ENCODE assay signal across 17 cellular contexts in genomic region chr18:46759885-46760284, GRCh38.
DNase-seq lines count a peak whose midpoint lies in the region.
"Had no signal": no experiment of that assay in that cellular context is flagged by ENCODE, and none has a peak within 500 bp of the region (broad histone marks: within the 10 kb centered on the region; RNA-seq: fewer than 3 reads in every experiment).

No MANE protein-coding gene starts in this region.

- DNase-seq in DMS79 treated with DMSO at 0.1 percent for 48 hours (lab: John Stamatoyannopoulos, UW) = peak; percentile 21
- DNase-seq in DMS79 (lab: John Stamatoyannopoulos, UW) = no peak
- DNase-seq in NCI-H1930 (lab: John Stamatoyannopoulos, UW) = peak; percentile 27 to 58
- DNase-seq in NCI-H774 (lab: John Stamatoyannopoulos, UW) = peak; percentile 36
- DNase-seq in retina = peak; percentile 25
- no peak for DNase-seq in HCEC 1CT
- DNase-seq in HuH-7.5 (ENCODE audit: low spot score) = no peak
- DNase-seq in stimulated activated CD4-positive, alpha-beta T cell treated with anti-CD3 and anti-CD28 coated beads, Interleukin-2, amount 100 ng/mL, for 24 hours = no peak
- DNase-seq: activated CD4-positive, alpha-beta T cell treated with anti-CD3 and anti-CD28 coated beads, Interleukin-2, amount 10 ng/mL, durations not matched to agents 7 days and 5 days; activated CD8-positive, alpha-beta memory T cell treated with anti-CD3 and anti-CD28 coated beads, Interleukin-2, amount 50 U/mL, for 4 hours; activated effector memory CD4-positive, alpha-beta T cell treated with anti-CD3 and anti-CD28 coated beads, Interleukin-2, amount 50 U/mL, for 16 hours; central memory CD4-positive, alpha-beta T cell; effector memory CD4-positive, alpha-beta T cell; EL; KBM-7; left ventricle myocardium inferior; stimulated activated CD4-positive, alpha-beta T cell treated with anti-CD3 and anti-CD28 coated beads, Interleukin-12 subunit alpha, Interleukin-12 subunit beta, amount 100 ng/mL, for 4 hours had no signal

Comparison
In these comparisons a context has a peak if more than half of its experiments do, and no peak if none do; other contexts are left out.
1. DNase-seq: peak in DMS79 treated with DMSO at 0.1 percent for 48 hours (single experiment), NCI-H1930 (2 of 2), NCI-H774 (single experiment) and retina (single experiment); none in DMS79 (single experiment), HCEC 1CT (single experiment), HuH-7.5 (single experiment) and stimulated activated CD4-positive, alpha-beta T cell treated with anti-CD3 and anti-CD28 coated beads, Interleukin-2, amount 100 ng/mL, for 24 hours (0 of 2).